In genomic region chr11:59962103-59962474, GRCh38 we compare ENCODE assay signal across 31 cellular contexts. TPM values are rescaled to one million over a fixed set of nuclear protein-coding genes. Genes with fewer than 3 reads are reported as not detected.
"Had no signal": no experiment of that assay in that cellular context is flagged by ENCODE, and none has a peak within 500 bp of the region (broad histone marks: within the 10 kb centered on the region; RNA-seq: fewer than 3 reads in every experiment).

No MANE protein-coding gene starts in this region.

- H3K27ac ChIP-seq: epithelial cell of prostate, gastrocnemius medialis, left lung, lower lobe of right lung, neutrophil, parathyroid adenoma, sigmoid colon, thoracic aorta, tibial nerve, upper lobe of right lung, uterus had no signal

- H3K9ac ChIP-seq: parathyroid adenoma had no signal

- H3K36me3 ChIP-seq: gastrocnemius medialis, left lung, lower lobe of right lung, neutrophil, sigmoid colon, thoracic aorta, tibial nerve, upper lobe of right lung, uterus had no signal

- H3K9me3 ChIP-seq: gastrocnemius medialis, left lung, lower lobe of right lung, neutrophil, sigmoid colon, thoracic aorta, tibial nerve, upper lobe of right lung, uterus had no signal

- ATAC-seq: esophagus mucosa; gastrocnemius medialis; left lung; lower lobe of right lung; natural killer cell treated with Interleukin-12 subunit alpha and Interleukin-12 subunit beta and Interleukin-15 and Interleukin-18, amount 100 ng/mL, for 72 hours; stimulated activated effector memory CD8-positive, alpha-beta T cell treated with anti-CD3 and anti-CD28 coated beads, Interleukin-12 subunit alpha, Interleukin-12 subunit beta, amount 100 ng/mL, for 72 hours; upper lobe of right lung had no signal

- H3K4me3 ChIP-seq: gastrocnemius medialis, left lung, lower lobe of right lung, sigmoid colon, thoracic aorta, tibial nerve, upper lobe of right lung, uterus had no signal

- DNase-seq: effector CD8-positive, alpha-beta T cell; endodermal cell; foreskin fibroblast; gastrocnemius medialis; head of caudate nucleus; left lung; lower lobe of right lung; naive B cell; sigmoid colon; stimulated activated CD4-positive, alpha-beta T cell treated with anti-CD3 and anti-CD28 coated beads, Interleukin-2, amount 100 ng/mL, for 24 hours; stimulated activated CD4-positive, alpha-beta T cell treated with anti-CD3 and anti-CD28 coated beads, Interleukin-4, amount 100 ng/mL, for 24 hours; stimulated activated naive CD4-positive, alpha-beta T cell treated with Interleukin-2 at 50 U/mL for 16 hours; substantia nigra; upper lobe of right lung; uterus had no signal

- H2AFZ ChIP-seq: parathyroid adenoma had no signal

- H3K79me2 ChIP-seq: parathyroid adenoma had no signal

- FAIRE-seq: keratinocyte had no signal

- H3K27me3 ChIP-seq: gastrocnemius medialis, left lung, neutrophil, sigmoid colon, tibial nerve, upper lobe of right lung, uterus had no signal

- H3K4me1 ChIP-seq: gastrocnemius medialis, left lung, lower lobe of right lung, parathyroid adenoma, tibial nerve, upper lobe of right lung, uterus had no signal

RNA-seq across cellular contexts. Expression of gene OOSP4A, which starts 1.7 kb away (rescaled TPM):
- total RNA-seq: cerebellum; endodermal cell; esophagus mucosa; gastrocnemius medialis; glomerular endothelial cell; left lung; lower lobe of right lung; mesenteric fat pad; natural killer cell treated with Interleukin-12 subunit alpha and Interleukin-12 subunit beta and Interleukin-15 and Interleukin-18, amount 100 ng/mL, for 72 hours; neural crest cell; omental fat pad; progenitor cell of endocrine pancreas; sigmoid colon; skeletal muscle tissue; thoracic aorta; tibial nerve; upper lobe of right lung; uterus had no signal
- polyA plus RNA-seq: keratinocyte, sigmoid colon had no signal

RNA-seq across cellular contexts. Expression of gene OOSP1, which starts 23.9 kb away (rescaled TPM):
- total RNA-seq: cerebellum; endodermal cell; esophagus mucosa; gastrocnemius medialis; glomerular endothelial cell; left lung; lower lobe of right lung; mesenteric fat pad; natural killer cell treated with Interleukin-12 subunit alpha and Interleukin-12 subunit beta and Interleukin-15 and Interleukin-18, amount 100 ng/mL, for 72 hours; neural crest cell; omental fat pad; progenitor cell of endocrine pancreas; sigmoid colon; skeletal muscle tissue; thoracic aorta; tibial nerve; upper lobe of right lung; uterus had no signal
- polyA plus RNA-seq: keratinocyte, sigmoid colon had no signal

RNA-seq across cellular contexts. Expression of gene OOSP4B, which starts 54.9 kb away (rescaled TPM):
- total RNA-seq: cerebellum; endodermal cell; esophagus mucosa; gastrocnemius medialis; glomerular endothelial cell; left lung; lower lobe of right lung; mesenteric fat pad; natural killer cell treated with Interleukin-12 subunit alpha and Interleukin-12 subunit beta and Interleukin-15 and Interleukin-18, amount 100 ng/mL, for 72 hours; neural crest cell; omental fat pad; progenitor cell of endocrine pancreas; sigmoid colon; skeletal muscle tissue; thoracic aorta; tibial nerve; upper lobe of right lung; uterus had no signal
- polyA plus RNA-seq: keratinocyte, sigmoid colon had no signal
